8 cellular contexts compared by ENCODE assay signal in the genomic region with DNA sequence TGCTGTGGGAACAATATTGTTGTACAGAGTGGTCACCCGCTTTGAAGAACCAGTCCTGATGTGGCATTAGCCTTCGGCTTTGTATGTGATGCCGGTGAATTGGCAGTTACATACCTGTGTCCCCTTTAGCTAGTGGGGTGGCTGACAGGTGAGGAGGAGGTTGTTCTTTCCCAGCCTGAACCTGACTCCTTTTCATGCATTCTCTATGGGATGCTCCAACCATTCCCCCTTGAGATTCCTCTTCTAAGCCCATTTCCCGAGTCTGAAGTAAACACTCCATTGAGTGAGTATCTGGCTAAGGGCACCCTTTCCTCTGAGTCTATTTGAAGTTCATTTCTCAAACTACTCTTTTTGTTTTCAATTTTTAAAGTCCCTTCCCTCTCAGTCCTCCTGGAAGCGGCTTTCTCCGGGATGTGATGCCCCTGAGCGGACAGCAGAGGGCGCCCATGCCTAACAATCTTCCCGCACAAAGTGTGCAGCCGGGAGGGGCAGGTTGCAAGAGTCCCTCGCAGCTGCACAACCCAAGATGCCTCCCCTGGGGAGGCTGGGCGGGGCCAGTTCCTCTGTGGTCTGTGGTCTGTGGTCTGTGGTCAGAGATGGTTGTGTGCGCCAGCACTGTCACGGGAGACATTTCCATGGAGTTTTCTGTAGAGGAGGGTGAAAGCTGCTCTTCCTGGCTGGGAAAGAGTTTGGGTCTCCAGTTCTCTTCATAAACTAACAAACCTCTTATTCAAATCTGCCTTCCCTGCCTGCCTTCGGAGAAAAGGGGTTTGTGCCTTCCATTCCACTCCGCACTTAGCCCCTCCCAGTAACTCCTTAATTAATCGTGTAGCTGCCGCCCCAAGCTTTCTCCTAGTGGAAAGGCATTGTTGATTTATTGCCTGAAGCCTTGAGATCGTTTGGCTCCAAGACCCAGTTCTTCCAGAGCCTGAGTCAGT.
DNase-seq lines count a peak whose midpoint lies in the region; ATAC-seq lines count a peak whose summit lies in the region.

No MANE protein-coding gene starts in this region.

- H3K27ac Mint-ChIP-seq in T-helper 2 cell treated with Interferon-gamma antibody and Interleukin-4, amounts not matched to agents 5 μg/mL and 100 μg/mL, for 36 hours: peak overlapping the region; percentile 79

- H3K4me1 Mint-ChIP-seq in T-helper 2 cell treated with Interferon-gamma antibody and Interleukin-4, amounts not matched to agents 5 μg/mL and 100 μg/mL, for 36 hours (ENCODE audit: low read depth): peaks cover 25% of the 10 kb centered on the region

- H3K4me3 ChIP-seq in skeletal muscle cell (ENCODE audit: low read depth, low read length): no peak overlapping the region

- no peaks in the 10 kb centered on the region for H3K36me3 Mint-ChIP-seq in T-helper 2 cell treated with Interferon-gamma antibody and Interleukin-4, amounts not matched to agents 5 μg/mL and 100 μg/mL, for 36 hours (ENCODE audit: low read depth)

- H3K4me3 Mint-ChIP-seq in T-helper 2 cell treated with Interferon-gamma antibody and Interleukin-4, amounts not matched to agents 5 μg/mL and 100 μg/mL, for 36 hours: peak overlapping the region; percentile 48

- DNase-seq in NCI-H2081 (lab: John Stamatoyannopoulos, UW) (peak; percentile 69 to 74), NCI-H2081 treated with DMSO at 0.1 percent for 48 hours (lab: John Stamatoyannopoulos, UW) (no peak), NCI-H1436 treated with DMSO at 0.1 percent for 48 hours (lab: John Stamatoyannopoulos, UW) (peak; percentile 54), anterior cingulate cortex (lab: John Stamatoyannopoulos, UW) (peak in 56 of 58 donors; percentile 7 to 77 (median 60)), hippocampal formation (lab: John Stamatoyannopoulos, UW) (peak; percentile 57 to 71), skeletal muscle cell (ENCODE audit: low read depth) (peak; percentile 86)
- DNase-seq in T-helper 2 cell treated with Interferon-gamma antibody and Interleukin-4, amounts not matched to agents 5 μg/mL and 100 μg/mL, for 36 hours (ENCODE audit: low spot score): peak; percentile 88

- no peaks in the 10 kb centered on the region for H3K9me3 Mint-ChIP-seq in T-helper 2 cell treated with Interferon-gamma antibody and Interleukin-4, amounts not matched to agents 5 μg/mL and 100 μg/mL, for 36 hours

- peaks cover 87% of the 10 kb centered on the region for H3K27me3 Mint-ChIP-seq in T-helper 2 cell treated with Interferon-gamma antibody and Interleukin-4, amounts not matched to agents 5 μg/mL and 100 μg/mL, for 36 hours (ENCODE audit: low read depth)

- ATAC-seq in HG02885 (IDR thresholded peaks at IDR 0.05; ENCODE audit: poor library complexity, unreplicated experiment): peak; percentile 99
